In the genomic region with DNA sequence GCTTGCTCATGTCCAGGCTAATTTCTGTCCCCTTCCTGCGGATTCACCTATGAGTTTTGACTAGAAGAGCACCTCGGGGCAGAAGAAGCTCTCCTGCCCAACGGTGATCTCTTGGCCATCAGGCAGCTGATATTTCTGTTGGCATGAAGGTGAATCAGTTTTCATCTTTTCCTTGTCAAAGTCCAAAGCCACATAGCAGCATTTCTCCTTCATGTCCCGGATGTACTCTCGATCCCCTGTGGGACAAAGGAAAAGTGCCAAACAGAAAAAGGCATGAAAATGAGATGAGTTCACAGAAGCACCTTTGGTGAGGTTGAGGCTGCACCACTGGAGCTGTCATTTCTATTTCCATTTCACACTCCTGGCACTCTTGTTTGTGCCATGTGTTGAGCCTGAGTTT, we compare ENCODE assay signal across 22 cellular contexts.
"Had no signal": no experiment of that assay in that cellular context is flagged by ENCODE, and none has a peak within 500 bp of the region (broad histone marks: within the 10 kb centered on the region; RNA-seq: fewer than 3 reads in every experiment).

No MANE protein-coding gene starts in this region.

- H3K9me3 ChIP-seq: MG63, SJCRH30 had no signal

- H3K4me3 ChIP-seq: MG63, SJCRH30 had no signal

- H3K27ac Mint-ChIP-seq: T-cell had no signal

- H3K36me3 Mint-ChIP-seq: T-cell had no signal

- DNase-seq: IMR-90, Karpas-422, KG1, NCI-H1092, NCI-H1105 treated with DMSO at 0.1 percent for 48 hours, NCI-H1436, NCI-H187, NCI-H2029, NCI-H2081 treated with DMSO at 0.1 percent for 48 hours, NCI-H2171, NCI-H226, NCI-H446, NCI-H510A, NCI-H524 treated with DMSO at 0.1 percent for 48 hours, NCI-H69, NCI-H774, SHP77 treated with DMSO at 0.1 percent for 48 hours, T-cell had no signal

- H3K27ac ChIP-seq: RWPE1 had no signal

- H3K9me3 Mint-ChIP-seq: T-cell had no signal

- ATAC-seq: HepG2, T-cell had no signal

- H3K36me3 ChIP-seq: MG63, SJCRH30 had no signal
